In the genomic region with DNA sequence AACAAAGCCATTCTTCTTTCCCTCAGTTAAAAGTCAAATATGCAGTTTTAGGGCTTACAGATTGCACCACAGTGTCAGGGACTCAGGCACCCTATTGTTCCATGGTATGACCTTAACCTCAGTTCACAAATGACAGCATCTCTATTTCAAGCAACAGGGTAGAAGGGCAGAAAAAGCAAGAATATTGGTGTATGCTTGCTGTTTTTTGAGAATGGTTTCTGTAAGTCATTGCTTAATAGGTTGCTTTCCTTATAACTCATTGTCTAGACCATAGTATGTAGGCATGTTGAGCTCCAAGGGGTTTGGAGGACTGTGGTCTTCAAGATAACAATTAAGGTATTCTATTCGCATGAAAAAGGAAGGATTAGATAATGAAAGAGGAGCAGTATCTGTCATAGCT, we compare ENCODE assay signal across 19 cellular contexts.
DNase-seq lines count a peak whose midpoint lies in the region; ATAC-seq and TF ChIP-seq lines count a peak whose summit lies in the region.
"Had no signal": no experiment of that assay in that cellular context is flagged by ENCODE, and none has a peak within 500 bp of the region (broad histone marks: within the 10 kb centered on the region; RNA-seq: fewer than 3 reads in every experiment).

No MANE protein-coding gene starts in this region.

- no peaks in the 10 kb centered on the region for H3K27me3 Mint-ChIP-seq in stimulated activated naive B cell treated with anti-CD40 and anti-IgM and Interleukin-4, amounts not matched to agents 10 μg/mL and 1 μg/mL and 100 μg/mL, for 72 hours

- TF ChIP-seq CTCF in suprapubic skin (IDR thresholded peaks at IDR 0.05) = no peak

- peaks cover 6% of the 10 kb centered on the region for H3K4me1 ChIP-seq in adipocyte (ENCODE audit: control insufficient read depth, insufficient read depth, low read length)
- peaks cover 35% of the 10 kb centered on the region for H3K4me1 ChIP-seq in iPS-20b (ENCODE audit: insufficient read depth, low read length)
- H3K4me1 ChIP-seq in suprapubic skin = peaks cover 9% of the 10 kb centered on the region
- H3K4me1 ChIP-seq: A549 had no signal

- ATAC-seq in stimulated activated naive B cell treated with anti-CD40 and anti-IgM and Interleukin-4, amounts not matched to agents 10 μg/mL and 1 μg/mL and 100 μg/mL, for 72 hours (replicated peaks) = no peak
- ATAC-seq in HG03521 (IDR thresholded peaks at IDR 0.05; ENCODE audit: unreplicated experiment) = no peak
- ATAC-seq: A549 had no signal

- no peak for TF ChIP-seq POLR2A in suprapubic skin (IDR thresholded peaks at IDR 0.05)

- no peak overlapping the region for H3K4me3 Mint-ChIP-seq in stimulated activated naive B cell treated with anti-CD40 and anti-IgM and Interleukin-4, amounts not matched to agents 10 μg/mL and 1 μg/mL and 100 μg/mL, for 72 hours

- H3K36me3 ChIP-seq in H7 (replicated peaks; ENCODE audit: control insufficient read depth, insufficient read depth, low read length) (no peaks in the 10 kb centered on the region), adipocyte (ENCODE audit: control insufficient read depth, insufficient read depth, low read length, severe bottlenecking) (no peaks in the 10 kb centered on the region), iPS-20b (ENCODE audit: insufficient read depth, low read depth, low read length) (no peaks in the 10 kb centered on the region), suprapubic skin (no peaks in the 10 kb centered on the region)
- H3K36me3 ChIP-seq: HAP-1, SJSA1 had no signal

- no peaks in the 10 kb centered on the region for H3K4me1 Mint-ChIP-seq in stimulated activated naive B cell treated with anti-CD40 and anti-IgM and Interleukin-4, amounts not matched to agents 10 μg/mL and 1 μg/mL and 100 μg/mL, for 72 hours

- WGBS in suprapubic skin = 76% methylated on average over 1 of the region's 1 CpG

- no peaks in the 10 kb centered on the region for H3K27me3 ChIP-seq in H7 (ENCODE audit: control insufficient read depth, insufficient read depth, low read length)
- H3K27me3 ChIP-seq in adipocyte (replicated peaks; ENCODE audit: control insufficient read depth, insufficient read depth, low read length) = no peaks in the 10 kb centered on the region
- no peaks in the 10 kb centered on the region for H3K27me3 ChIP-seq in iPS-20b (ENCODE audit: insufficient read depth, low read length)
- no peaks in the 10 kb centered on the region for H3K27me3 ChIP-seq in suprapubic skin
- H3K27me3 ChIP-seq: SJSA1 had no signal

- H3K4me3 ChIP-seq in H7 (ENCODE audit: insufficient read depth, low read depth, low read length) (no peak overlapping the region), adipocyte (ENCODE audit: low read length) (no peak overlapping the region), iPS-20b (ENCODE audit: low read length) (0 out of 2 replicates have a peak overlapping the region, but pooled peaks have one; percentile 23), suprapubic skin (no peak overlapping the region)
- H3K4me3 ChIP-seq: A549, HAP-1, PC-9, SJSA1 had no signal

- H3K9ac ChIP-seq in adipocyte (ENCODE audit: low read length) (no peak overlapping the region), iPS-20b (ENCODE audit: low read depth, low read length) (no peak overlapping the region)

- H3K27ac ChIP-seq in iPS-20b (ENCODE audit: low read length) (no peak overlapping the region), suprapubic skin (no peak overlapping the region)
- H3K27ac ChIP-seq: A549, PC-9, SJSA1 had no signal

- DNase-seq in H7 (peak; percentile 2), adipocyte (ENCODE audit: low read depth) (peak; percentile 5), putamen (ENCODE audit: low spot score) (peak; percentile 80), suprapubic skin (ENCODE audit: low spot score in 2 of 2) (no peak), NCI-H2171 treated with DMSO at 0.1 percent for 48 hours (lab: John Stamatoyannopoulos, UW) (no peak)
- no peak for DNase-seq in stimulated activated naive B cell treated with anti-CD40 and anti-IgM and Interleukin-4, amounts not matched to agents 10 μg/mL and 1 μg/mL and 100 μg/mL, for 72 hours
- DNase-seq: C1 segment of cervical spinal cord, DMS 273 treated with DMSO at 0.1 percent for 48 hours, GDM1, NCI-H1417, NCI-H2029, NCI-H2171, NCI-H774, PC-9 had no signal

- no peaks in the 10 kb centered on the region for H3K36me3 Mint-ChIP-seq in stimulated activated naive B cell treated with anti-CD40 and anti-IgM and Interleukin-4, amounts not matched to agents 10 μg/mL and 1 μg/mL and 100 μg/mL, for 72 hours

- peaks cover 0 to 4% of the 10 kb centered on the region in 2 donors for H3K9me3 Mint-ChIP-seq in stimulated activated naive B cell treated with anti-CD40 and anti-IgM and Interleukin-4, amounts not matched to agents 10 μg/mL and 1 μg/mL and 100 μg/mL, for 72 hours

- TF ChIP-seq EP300 in suprapubic skin (IDR thresholded peaks at IDR 0.05) = no peak

- H3K9me3 ChIP-seq in adipocyte (ENCODE audit: control insufficient read depth, low read length) = no peaks in the 10 kb centered on the region
- H3K9me3 ChIP-seq in iPS-20b (ENCODE audit: insufficient read depth, low read depth, low read length) = no peaks in the 10 kb centered on the region
- H3K9me3 ChIP-seq in suprapubic skin = no peaks in the 10 kb centered on the region
- H3K9me3 ChIP-seq: A549, HAP-1, SJSA1 had no signal

- no peak overlapping the region for H3K27ac Mint-ChIP-seq in stimulated activated naive B cell treated with anti-CD40 and anti-IgM and Interleukin-4, amounts not matched to agents 10 μg/mL and 1 μg/mL and 100 μg/mL, for 72 hours

Comparison
In these comparisons a context has a peak if more than half of its experiments do, and no peak if none do; other contexts are left out.
1. DNase-seq: peak in H7 (single experiment), adipocyte (single experiment) and putamen (single experiment); none in stimulated activated naive B cell treated with anti-CD40 and anti-IgM and Interleukin-4, amounts not matched to agents 10 μg/mL and 1 μg/mL and 100 μg/mL, for 72 hours (single experiment), suprapubic skin (0 of 2) and NCI-H2171 treated with DMSO at 0.1 percent for 48 hours (single experiment).